ENCODE assay signal across 1 cellular context in genomic region chr2:55162284-55163006, GRCh38.
TF ChIP-seq lines count a peak whose summit lies in the region.

No MANE protein-coding gene starts in this region.

TF ChIP-seq in IMR-90, 13 proteins besides CTCF, POLR2A, EP300 and RAD21:
- no peak for TF ChIP-seq BHLHE40 (IDR thresholded peaks at IDR 0.05; ENCODE audit: low read depth, low read length)
- TF ChIP-seq MAZ (IDR thresholded peaks at IDR 0.05; ENCODE audit: borderline replicate concordance, low read depth, low read length): no peak
- TF ChIP-seq CHD1 (IDR thresholded peaks at IDR 0.05; ENCODE audit: low read depth, low read length): no peak
- no peak for TF ChIP-seq SMC3 (IDR thresholded peaks at IDR 0.05; ENCODE audit: low read depth, low read length)
- no peak for TF ChIP-seq RFX5 (IDR thresholded peaks at IDR 0.05; ENCODE audit: low read depth, low read length)
- no peak for TF ChIP-seq RCOR1 (IDR thresholded peaks at IDR 0.05; ENCODE audit: insufficient replicate concordance, low read length)
- no peak for TF ChIP-seq USF2 (IDR thresholded peaks at IDR 0.05; ENCODE audit: low read depth, low read length)
- no peak for TF ChIP-seq NFE2L2 (IDR thresholded peaks at IDR 0.05; ENCODE audit: low read depth, low read length)
- no peak for TF ChIP-seq ELK1 (IDR thresholded peaks at IDR 0.05; ENCODE audit: borderline replicate concordance, low read depth, low read length)
- TF ChIP-seq MAFK (IDR thresholded peaks at IDR 0.05; ENCODE audit: low read depth, low read length): no peak
- TF ChIP-seq MXI1 (IDR thresholded peaks at IDR 0.05; ENCODE audit: borderline replicate concordance, low read depth, low read length): no peak
- no peak for TF ChIP-seq FOS (IDR thresholded peaks at IDR 0.05; ENCODE audit: low read depth, low read length)
- TF ChIP-seq CEBPB (IDR thresholded peaks at IDR 0.05; ENCODE audit: low read depth, low read length): no peak
